ENCODE assay signal across 8 cellular contexts in genomic region chr20:51481311-51481997, GRCh38.
DNase-seq lines count a peak whose midpoint lies in the region; ATAC-seq and TF ChIP-seq lines count a peak whose summit lies in the region.

No MANE protein-coding gene starts in this region.

- H3K36me3 ChIP-seq in DOHH2 (ENCODE audit: control insufficient read depth, low read length) (peaks cover 58% of the 10 kb centered on the region), MG63 (no peaks in the 10 kb centered on the region)

- no peaks in the 10 kb centered on the region for H3K27me3 Mint-ChIP-seq in activated naive CD8-positive, alpha-beta T cell treated with anti-CD3 and anti-CD28 coated beads, Interleukin-2, amount 10 ng/mL, durations not matched to agents 7 days and 5 days

- H3K9me3 ChIP-seq in DOHH2 (ENCODE audit: control insufficient read depth, insufficient read depth, low read length) (peaks cover 18% of the 10 kb centered on the region), MG63 (peaks cover 5% of the 10 kb centered on the region; the same call in 1 of the 2 replicates)

- H3K27me3 ChIP-seq in DOHH2 (ENCODE audit: control insufficient read depth, low read length) (no peaks in the 10 kb centered on the region), MG63 (no peaks in the 10 kb centered on the region)

- no peak for TF ChIP-seq CTCF in DOHH2 (IDR thresholded peaks at IDR 0.05; ENCODE audit: low read depth, low read length, poor library complexity, severe bottlenecking)

- DNase-seq in UCSD-AML1 (lab: John Stamatoyannopoulos, UW; ENCODE audit: unreplicated experiment) (peak; percentile 28), NCI-H1436 treated with DMSO at 0.1 percent for 48 hours (lab: John Stamatoyannopoulos, UW) (no peak), amniotic stem cell (lab: John Stamatoyannopoulos, UW) (no peak), MG63 (no peak), occipital lobe (lab: John Stamatoyannopoulos, UW) (no peak)
- DNase-seq in activated naive CD8-positive, alpha-beta T cell treated with anti-CD3 and anti-CD28 coated beads, Interleukin-2, amount 10 ng/mL, durations not matched to agents 7 days and 5 days: peak; percentile 53
- DNase-seq in stimulated activated CD4-positive, alpha-beta T cell treated with anti-CD3 and anti-CD28 coated beads, Interleukin-1b, Interleukin-23, amount 100 ng/mL, for 4 hours (ENCODE audit: low read depth in 2 of 2): peak; percentile 41 to 45

- peak; percentile 69 for ATAC-seq in activated naive CD8-positive, alpha-beta T cell treated with anti-CD3 and anti-CD28 coated beads, Interleukin-2, amount 10 ng/mL, durations not matched to agents 7 days and 5 days (ENCODE audit: low read depth)

- H3K27ac ChIP-seq in DOHH2 (ENCODE audit: low read depth, low read length): no peak overlapping the region

- peaks cover 86% of the 10 kb centered on the region for H3K4me1 Mint-ChIP-seq in activated naive CD8-positive, alpha-beta T cell treated with anti-CD3 and anti-CD28 coated beads, Interleukin-2, amount 10 ng/mL, durations not matched to agents 7 days and 5 days

- H3K9me3 Mint-ChIP-seq in activated naive CD8-positive, alpha-beta T cell treated with anti-CD3 and anti-CD28 coated beads, Interleukin-2, amount 10 ng/mL, durations not matched to agents 7 days and 5 days: peaks cover 3% of the 10 kb centered on the region

- peaks cover 18% of the 10 kb centered on the region for H3K79me2 ChIP-seq in DOHH2 (ENCODE audit: control insufficient read depth, low read length)

- H3K27ac Mint-ChIP-seq in activated naive CD8-positive, alpha-beta T cell treated with anti-CD3 and anti-CD28 coated beads, Interleukin-2, amount 10 ng/mL, durations not matched to agents 7 days and 5 days: peak overlapping the region; percentile 90

- H3K4me3 Mint-ChIP-seq in activated naive CD8-positive, alpha-beta T cell treated with anti-CD3 and anti-CD28 coated beads, Interleukin-2, amount 10 ng/mL, durations not matched to agents 7 days and 5 days: peak overlapping the region; percentile 74

- peaks cover 57% of the 10 kb centered on the region for H3K4me1 ChIP-seq in DOHH2 (ENCODE audit: control insufficient read depth, low read length)

- H3K4me2 ChIP-seq in DOHH2 (ENCODE audit: low read length): peak overlapping the region; percentile 33

- H4K20me1 ChIP-seq in DOHH2 (ENCODE audit: control insufficient read depth, insufficient read depth, low read depth, low read length): no peaks in the 10 kb centered on the region

- H3F3A ChIP-seq in DOHH2 (ENCODE audit: control insufficient read depth, insufficient read depth): no peaks in the 10 kb centered on the region

- H3K36me3 Mint-ChIP-seq in activated naive CD8-positive, alpha-beta T cell treated with anti-CD3 and anti-CD28 coated beads, Interleukin-2, amount 10 ng/mL, durations not matched to agents 7 days and 5 days: peaks cover 58% of the 10 kb centered on the region

- POLR2A ChIA-PET in activated naive CD8-positive, alpha-beta T cell treated with anti-CD3 and anti-CD28 coated beads, Interleukin-2, amount 10 ng/mL, durations not matched to agents 7 days and 5 days (lab: Charles Lee): interaction anchor here (0.9 to 3.1 kb wide), 11 partner anchors 9 to 80 kb away, joined by 3 to 13 read pairs (median 3); partner anchors contain the start of gene NFATC2

- 0 out of 2 replicates have a peak overlapping the region, but pooled peaks have one; percentile 18 for H3K4me3 ChIP-seq in DOHH2 (ENCODE audit: low read length)
- H3K4me3 ChIP-seq in MG63: no peak overlapping the region

- no peaks in the 10 kb centered on the region for H3K9me2 ChIP-seq in DOHH2 (replicated peaks; ENCODE audit: control insufficient read depth, low read length)

Comparison
In these comparisons a context has a peak if more than half of its experiments do, and no peak if none do; other contexts are left out.
1. DNase-seq: peak in UCSD-AML1 (single experiment), activated naive CD8-positive, alpha-beta T cell treated with anti-CD3 and anti-CD28 coated beads, Interleukin-2, amount 10 ng/mL, durations not matched to agents 7 days and 5 days (single experiment) and stimulated activated CD4-positive, alpha-beta T cell treated with anti-CD3 and anti-CD28 coated beads, Interleukin-1b, Interleukin-23, amount 100 ng/mL, for 4 hours (2 of 2); none in NCI-H1436 treated with DMSO at 0.1 percent for 48 hours (single experiment), amniotic stem cell (single experiment), MG63 (single experiment) and occipital lobe (single experiment).